In the genomic region with DNA sequence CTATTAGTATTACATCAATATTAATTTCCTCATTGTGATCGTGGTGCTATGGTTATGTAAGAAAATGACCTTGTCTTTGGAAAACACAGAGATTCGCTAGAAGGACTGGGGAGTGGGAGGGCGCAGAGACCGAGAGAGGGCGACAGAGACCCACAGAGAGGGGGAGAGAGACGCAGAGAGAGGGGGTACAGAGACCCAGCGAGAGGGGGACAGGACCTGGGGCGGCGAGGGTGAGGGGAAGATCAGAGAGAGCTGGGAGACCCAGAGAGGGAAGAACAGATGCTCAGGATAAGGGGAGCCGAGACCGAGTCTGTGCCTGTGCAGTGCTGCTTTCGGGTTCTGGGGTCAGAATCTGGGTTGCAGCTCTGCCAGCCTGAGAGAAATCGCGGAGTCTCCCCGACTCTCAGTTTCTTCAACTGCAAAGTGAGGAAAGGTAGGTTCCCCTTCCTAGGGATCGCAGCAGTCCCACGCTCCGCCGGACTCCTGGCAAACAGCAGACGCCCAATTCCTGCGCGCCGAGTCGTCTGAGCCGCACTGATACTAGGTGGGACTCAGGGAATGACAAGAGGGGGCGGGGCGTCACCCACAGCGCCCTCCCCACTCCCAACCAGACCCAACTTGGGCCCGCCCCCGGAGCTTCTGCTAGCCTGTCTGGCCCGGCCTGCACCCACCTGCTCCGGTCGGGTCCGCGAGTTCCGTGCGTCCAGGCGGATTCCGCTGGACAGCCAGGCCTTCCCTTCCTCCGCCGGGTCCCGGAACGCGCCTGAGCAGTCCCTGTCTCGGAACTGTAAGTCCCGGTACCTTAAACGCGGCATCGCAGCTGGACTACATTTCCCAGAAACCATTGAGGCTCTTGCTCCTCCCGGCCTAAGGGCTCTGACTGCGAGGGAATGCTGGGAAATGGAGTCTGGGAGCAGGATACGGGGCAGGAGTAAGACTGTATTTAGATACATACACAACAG, we compare ENCODE assay signal across 9 cellular contexts. TPM values are rescaled to one million over a fixed set of nuclear protein-coding genes. Genes with fewer than 3 reads are reported as not detected.
DNase-seq lines count a peak whose midpoint lies in the region; ATAC-seq and TF ChIP-seq lines count a peak whose summit lies in the region.
"Had no signal": no experiment of that assay in that cellular context is flagged by ENCODE, and none has a peak within 500 bp of the region (broad histone marks: within the 10 kb centered on the region; RNA-seq: fewer than 3 reads in every experiment).

No MANE protein-coding gene starts in this region.

- no peak overlapping the region for H3K4me3 ChIP-seq in KMS-11 (IDR thresholded peaks at IDR 0.05; ENCODE audit: insufficient read depth, low read depth, low read length)
- H3K4me3 ChIP-seq in fibroblast of villous mesenchyme (ENCODE audit: low read depth, low read length) = peak overlapping the region; percentile 54

- no peaks in the 10 kb centered on the region for H3K36me3 Mint-ChIP-seq in nephron progenitor cell (ENCODE audit: low read depth)

- peaks cover 5% of the 10 kb centered on the region for H3K4me1 Mint-ChIP-seq in nephron progenitor cell

- H3K79me2 ChIP-seq in KMS-11 (ENCODE audit: insufficient read depth, low read depth) = no peaks in the 10 kb centered on the region

- peak overlapping the region; percentile 86 for H3K4me3 Mint-ChIP-seq in nephron progenitor cell

- peaks cover 8% of the 10 kb centered on the region for H3K9me3 Mint-ChIP-seq in nephron progenitor cell

- peak; percentile 82 for DNase-seq in DMS79 treated with DMSO at 0.1 percent for 48 hours (lab: John Stamatoyannopoulos, UW)
- DNase-seq in SHP77 treated with DMSO at 0.1 percent for 48 hours (lab: John Stamatoyannopoulos, UW) = peak; percentile 96
- DNase-seq in activated gamma-delta T cell treated with Interleukin-2 at 50 U/mL for 16 hours = peak; percentile 61
- DNase-seq in fibroblast of villous mesenchyme (ENCODE audit: low read depth) = peak; percentile 71
- peak; percentile 86 for DNase-seq in nephron progenitor cell
- peak; percentile 67 for DNase-seq in stimulated activated naive CD4-positive, alpha-beta T cell treated with Interleukin-2 at 50 U/mL for 16 hours (lab: John Stamatoyannopoulos, UW)

- H3K27me3 Mint-ChIP-seq in nephron progenitor cell (ENCODE audit: low read depth, poor library complexity) = peaks cover 52% of the 10 kb centered on the region

- peaks cover 37% of the 10 kb centered on the region; the same call in 1 of the 2 replicates for H3K27me3 ChIP-seq in KMS-11 (ENCODE audit: insufficient read depth, low read depth)

- H3K4me2 ChIP-seq in KMS-11 = peak overlapping the region; percentile 40

- ATAC-seq in GM19324 (IDR thresholded peaks at IDR 0.05; ENCODE audit: low FRiP score, unreplicated experiment) = no peak

- H3K27ac ChIP-seq in KMS-11 = no peak overlapping the region
- H3K27ac ChIP-seq: neutrophil had no signal

- H3K9ac ChIP-seq in KMS-11 = no peak overlapping the region

- 0 out of 2 replicates have a peak, but pooled peaks have one; percentile 6 for TF ChIP-seq CTCF in KMS-11 (conservative IDR thresholded peaks at IDR 0.05; ENCODE audit: low read depth, low read length)
- TF ChIP-seq CTCF in fibroblast of villous mesenchyme (IDR thresholded peaks at IDR 0.05; ENCODE audit: insufficient read depth, low read depth, low read length) = peak; percentile 24
- peak; percentile 40 for TF ChIP-seq CTCF in nephron progenitor cell (IDR thresholded peaks at IDR 0.05)

- H3K27ac Mint-ChIP-seq in nephron progenitor cell = no peak overlapping the region

- no peaks in the 10 kb centered on the region for H3K36me3 ChIP-seq in KMS-11 (ENCODE audit: insufficient read depth)
- H3K36me3 ChIP-seq: neutrophil had no signal

- no peaks in the 10 kb centered on the region for H3K4me1 ChIP-seq in KMS-11 (ENCODE audit: low read depth, poor library complexity, severe bottlenecking)

- no peaks in the 10 kb centered on the region for H4K20me1 ChIP-seq in KMS-11 (ENCODE audit: insufficient read depth)

- H2AFZ ChIP-seq in KMS-11 (ENCODE audit: low read depth) = peak overlapping the region; percentile 67

RNA-seq across cellular contexts. Expression of gene IZUMO2, which starts 15.3 kb away (rescaled TPM):
- total RNA-seq in fibroblast of villous mesenchyme = not detected in 2 replicates

RNA-seq across cellular contexts. Expression of gene MYH14, which starts 55.7 kb away (rescaled TPM):
- total RNA-seq in fibroblast of villous mesenchyme = not detected in 2 replicates
